ENCODE assay signal across 11 cellular contexts in the genomic region with DNA sequence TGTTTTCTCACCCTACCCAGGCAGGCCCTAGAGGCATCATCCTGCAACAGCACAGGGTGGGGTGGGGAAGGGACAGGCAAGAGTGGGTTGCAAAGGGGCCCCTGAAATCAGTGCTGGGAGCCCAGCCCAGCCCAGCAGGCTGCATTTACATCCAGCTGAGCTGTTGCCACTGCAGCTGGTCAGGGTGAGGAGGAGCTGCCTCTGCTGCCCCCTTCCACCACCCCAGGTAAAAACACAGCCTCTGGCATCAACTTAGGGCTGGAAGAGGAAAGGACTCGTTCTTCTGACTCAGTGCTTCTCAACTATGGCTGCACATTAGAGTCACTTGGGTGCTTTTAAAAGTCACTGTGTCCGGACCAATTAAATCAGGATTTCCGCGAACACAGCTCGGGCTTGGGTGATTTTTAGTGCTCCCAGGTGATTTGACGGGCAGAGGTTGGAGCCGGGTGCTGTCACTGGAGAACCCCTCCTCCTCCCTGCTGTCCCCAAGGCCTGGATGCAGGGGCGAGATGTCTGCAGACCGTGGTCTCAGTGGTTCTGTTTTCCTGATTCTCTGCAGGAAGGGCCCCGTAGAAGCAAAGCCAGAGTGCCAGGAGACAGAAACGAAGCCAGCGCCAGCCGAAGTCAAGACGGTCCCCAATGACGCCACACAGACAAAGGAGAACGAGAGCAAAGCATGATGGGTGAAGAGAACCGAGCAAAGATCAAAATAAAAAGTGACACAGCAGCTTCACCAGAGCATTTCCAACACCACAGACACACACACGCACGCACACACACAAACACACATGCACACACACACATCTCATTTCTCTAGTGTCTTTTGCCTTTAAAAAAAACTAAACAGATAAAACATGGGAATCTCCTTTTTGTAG. TPM values are rescaled to one million over a fixed set of nuclear protein-coding genes. Genes with fewer than 3 reads are reported as not detected.
DNase-seq lines count a peak whose midpoint lies in the region; TF ChIP-seq lines count a peak whose summit lies in the region.
"Had no signal": no experiment of that assay in that cellular context is flagged by ENCODE, and none has a peak within 500 bp of the region (broad histone marks: within the 10 kb centered on the region; RNA-seq: fewer than 3 reads in every experiment).

No MANE protein-coding gene starts in this region.

- no peak overlapping the region for H3K4me3 ChIP-seq in breast epithelium
- H3K4me3 ChIP-seq: pancreas had no signal

- H3K9me3 Mint-ChIP-seq in MCF 10A (ENCODE audit: unreplicated experiment) = no peaks in the 10 kb centered on the region

- peaks cover 21% of the 10 kb centered on the region for H3K27me3 Mint-ChIP-seq in MCF 10A (ENCODE audit: insufficient read depth, unreplicated experiment)

- BruUV-seq in MCF 10A (replicated peaks; lab: Mats Ljungman, UMichigan) = no TSS peak

- DNase-seq in MCF 10A (ENCODE audit: unreplicated experiment) (peak; percentile 23), breast epithelium (ENCODE audit: low spot score in 2 of 2) (no peak), RWPE1 (ENCODE audit: low spot score) (peak; percentile 27), globus pallidus (ENCODE audit: low spot score) (peak; percentile 65), NCI-H2171 (lab: John Stamatoyannopoulos, UW) (no peak), NCI-H1092 (lab: John Stamatoyannopoulos, UW) (no peak)
- DNase-seq in activated naive CD4-positive, alpha-beta T cell treated with anti-CD3 and anti-CD28 coated beads, Interleukin-2, amount 50 U/mL, for 16 hours = no peak
- DNase-seq: central memory CD4-positive, alpha-beta T cell; NCI-H1105 treated with DMSO at 0.1 percent for 48 hours had no signal

- no peaks in the 10 kb centered on the region for H3K4me1 ChIP-seq in breast epithelium
- H3K4me1 ChIP-seq: pancreas had no signal

- H3K4me3 Mint-ChIP-seq in MCF 10A (ENCODE audit: unreplicated experiment) = no peak overlapping the region

- H3K4me1 Mint-ChIP-seq in MCF 10A (ENCODE audit: insufficient read depth, unreplicated experiment) = no peaks in the 10 kb centered on the region

- CTCF ChIA-PET in MCF 10A (lab: Yijun Ruan, JAX) = interaction anchor here (0.8 to 1.9 kb wide), 3 partner anchors 11 to 77 kb away, joined by 3 to 12 read pairs (median 4); no protein-coding TSS in a partner anchor
- CTCF ChIA-PET in RWPE1 (lab: Yijun Ruan, JAX) = interaction anchor here (0.6 to 1.0 kb wide), 3 partner anchors 12 to 160 kb away, joined by 3 read pairs; no protein-coding TSS in a partner anchor

- TF ChIP-seq CTCF in MCF 10A (IDR thresholded peaks at IDR 0.05; ENCODE audit: unreplicated experiment) (peak; percentile 18), breast epithelium (IDR thresholded peaks at IDR 0.05) (no peak), RWPE1 (conservative IDR thresholded peaks at IDR 0.05; ENCODE audit: low read depth) (no peak)

- H3K36me3 ChIP-seq in breast epithelium = no peaks in the 10 kb centered on the region
- H3K36me3 ChIP-seq: pancreas had no signal

- intact Hi-C loops in MCF 10A (cut with micrococcal nuclease) (no loop called here), breast epithelium (cut with DNase I; ENCODE audit: low total_unique reads) (no loop called here)

- no peaks in the 10 kb centered on the region for H3K36me3 Mint-ChIP-seq in MCF 10A (ENCODE audit: insufficient read depth, unreplicated experiment)

- no peak overlapping the region for H3K27ac Mint-ChIP-seq in MCF 10A (ENCODE audit: low read depth, unreplicated experiment)

- no peaks in the 10 kb centered on the region for H3K27me3 ChIP-seq in breast epithelium
- H3K27me3 ChIP-seq: pancreas had no signal

- no peak for TF ChIP-seq POLR2A in breast epithelium (IDR thresholded peaks at IDR 0.05)

- H3K9me3 ChIP-seq in breast epithelium = no peaks in the 10 kb centered on the region
- H3K9me3 ChIP-seq: pancreas had no signal

- POLR2A ChIA-PET in MCF 10A (lab: Yijun Ruan, JAX) (no interaction called here), RWPE1 (lab: Yijun Ruan, JAX; ENCODE audit: low non-redundant PET) (no interaction called here)

- H3K27ac ChIP-seq in breast epithelium = no peak overlapping the region
- no peak overlapping the region for H3K27ac ChIP-seq in RWPE1
- H3K27ac ChIP-seq in temporal lobe (ENCODE audit: low read depth, low read length) = peak overlapping the region; percentile 10
- H3K27ac ChIP-seq: pancreas had no signal

RNA-seq across cellular contexts. Expression of a gene that starts 39.4 kb away (rescaled TPM):
- 30.5 and 41.3 TPM in 2 replicates for total RNA-seq in MCF 10A (2022)
- total RNA-seq in breast epithelium = 10 to 100 TPM; 12.3 to 48.4 (median 43.6) TPM
- total RNA-seq in temporal lobe = 2.7 TPM

Comparison
In these comparisons a context has a peak if more than half of its experiments do, and no peak if none do; other contexts are left out.
1. DNase-seq: peak in MCF 10A (single experiment), RWPE1 (single experiment) and globus pallidus (single experiment); none in breast epithelium (0 of 2), NCI-H2171 (single experiment), activated naive CD4-positive, alpha-beta T cell treated with anti-CD3 and anti-CD28 coated beads, Interleukin-2, amount 50 U/mL, for 16 hours (single experiment) and NCI-H1092 (single experiment).